ENCODE assay signal across 9 cellular contexts in genomic region chr3:111761309-111761795, GRCh38.
A peak's percentile ranks its signal among the peaks of the same experiment; 100 is the strongest.
DNase-seq lines count a peak whose midpoint lies in the region; ATAC-seq, FAIRE-seq and TF ChIP-seq lines count a peak whose summit lies in the region.
"Had no signal": no experiment of that assay in that cellular context is flagged by ENCODE, and none has a peak within 500 bp of the region (broad histone marks: within the 10 kb centered on the region; RNA-seq: fewer than 3 reads in every experiment).

No MANE protein-coding gene starts in this region.

- H3K4me3 Mint-ChIP-seq in natural killer cell treated with Interleukin-12 subunit alpha and Interleukin-12 subunit beta and Interleukin-15 and Interleukin-18, amount 100 ng/mL, for 72 hours = peak overlapping the region; percentile 44
- H3K4me3 Mint-ChIP-seq in natural killer cell = no peak overlapping the region
- no peak overlapping the region for H3K4me3 Mint-ChIP-seq in activated T-cell treated with anti-CD3 and anti-CD28 coated beads, Interleukin-2, amount 50 U/mL, for 4 hours

- H3K27me3 ChIP-seq in kidney epithelial cell (ENCODE audit: control insufficient read depth, insufficient read depth, low read length) = no peaks in the 10 kb centered on the region

- peaks cover 0 to 10% of the 10 kb centered on the region in 2 donors for H3K4me1 Mint-ChIP-seq in natural killer cell treated with Interleukin-12 subunit alpha and Interleukin-12 subunit beta and Interleukin-15 and Interleukin-18, amount 100 ng/mL, for 72 hours (ENCODE audit: low read depth in 2 of 2)
- peaks cover 0 to 4% of the 10 kb centered on the region in 2 donors for H3K4me1 Mint-ChIP-seq in natural killer cell
- no peaks in the 10 kb centered on the region for H3K4me1 Mint-ChIP-seq in activated T-cell treated with anti-CD3 and anti-CD28 coated beads, Interleukin-2, amount 50 U/mL, for 4 hours (ENCODE audit: low read depth)

- H3K4me3 ChIP-seq in kidney epithelial cell (ENCODE audit: low read depth, low read length) = no peak overlapping the region

- intact Hi-C loops in natural killer cell (cut with micrococcal nuclease) = no loop called here

- H3K27ac Mint-ChIP-seq in natural killer cell treated with Interleukin-12 subunit alpha and Interleukin-12 subunit beta and Interleukin-15 and Interleukin-18, amount 100 ng/mL, for 72 hours = peak overlapping the region in 1 of 2 donors; percentile 24
- H3K27ac Mint-ChIP-seq in natural killer cell = no peak overlapping the region

- H3K36me3 Mint-ChIP-seq in natural killer cell treated with Interleukin-12 subunit alpha and Interleukin-12 subunit beta and Interleukin-15 and Interleukin-18, amount 100 ng/mL, for 72 hours = no peaks in the 10 kb centered on the region
- H3K36me3 Mint-ChIP-seq in natural killer cell = no peaks in the 10 kb centered on the region
- H3K36me3 Mint-ChIP-seq in activated T-cell treated with anti-CD3 and anti-CD28 coated beads, Interleukin-2, amount 50 U/mL, for 4 hours (ENCODE audit: insufficient read depth) = no peaks in the 10 kb centered on the region

- in situ Hi-C loops in ACHN (cut with HindIII; ENCODE audit: low pct_ligation_motif_present, low pct_unique_long_range_greater_than_20kb, low sequenced_read_pairs) = no loop called here

- no peak for DNase-seq in natural killer cell treated with Interleukin-12 subunit alpha and Interleukin-12 subunit beta and Interleukin-15 and Interleukin-18, amount 100 ng/mL, for 72 hours (ENCODE audit: low spot score)
- no peak for DNase-seq in natural killer cell
- DNase-seq in activated T-cell treated with anti-CD3 and anti-CD28 coated beads, Interleukin-2, amount 50 U/mL, for 4 hours = no peak
- peak; percentile 68 for DNase-seq in kidney epithelial cell (ENCODE audit: low read depth)
- peak; percentile 40 for DNase-seq in urothelium cell line (ENCODE audit: low spot score)
- no peak for DNase-seq in NCI-H524 (lab: John Stamatoyannopoulos, UW)
- no peak for DNase-seq in ACHN

- no peaks in the 10 kb centered on the region for H3K9me3 Mint-ChIP-seq in natural killer cell treated with Interleukin-12 subunit alpha and Interleukin-12 subunit beta and Interleukin-15 and Interleukin-18, amount 100 ng/mL, for 72 hours
- no peaks in the 10 kb centered on the region for H3K9me3 Mint-ChIP-seq in natural killer cell
- H3K9me3 Mint-ChIP-seq in activated T-cell treated with anti-CD3 and anti-CD28 coated beads, Interleukin-2, amount 50 U/mL, for 4 hours = no peaks in the 10 kb centered on the region

- ATAC-seq in natural killer cell treated with Interleukin-12 subunit alpha and Interleukin-12 subunit beta and Interleukin-15 and Interleukin-18, amount 100 ng/mL, for 72 hours = peak; percentile 77 to 91
- no peak for ATAC-seq in natural killer cell
- peak; percentile 86 to 92 for ATAC-seq in activated T-cell treated with anti-CD3 and anti-CD28 coated beads, Interleukin-2, amount 50 U/mL, for 4 hours
- ATAC-seq in HG03135 (IDR thresholded peaks at IDR 0.05; ENCODE audit: unreplicated experiment) = no peak

- TF ChIP-seq CTCF in natural killer cell (IDR thresholded peaks at IDR 0.05) (no peak), kidney epithelial cell (IDR thresholded peaks at IDR 0.05; ENCODE audit: insufficient read depth, low read length, poor library complexity, severe bottlenecking) (no peak)

- no peaks in the 10 kb centered on the region for H3K36me3 ChIP-seq in kidney epithelial cell (ENCODE audit: control insufficient read depth, insufficient read depth, low read length)

- no peak for FAIRE-seq in urothelium cell line (lab: Jason Lieb, UNC)
- FAIRE-seq: TTC549 had no signal

- no peaks in the 10 kb centered on the region for H3K27me3 Mint-ChIP-seq in natural killer cell treated with Interleukin-12 subunit alpha and Interleukin-12 subunit beta and Interleukin-15 and Interleukin-18, amount 100 ng/mL, for 72 hours
- H3K27me3 Mint-ChIP-seq in natural killer cell (ENCODE audit: low read depth in 2 of 2) = no peaks in the 10 kb centered on the region
- peaks cover 2% of the 10 kb centered on the region for H3K27me3 Mint-ChIP-seq in activated T-cell treated with anti-CD3 and anti-CD28 coated beads, Interleukin-2, amount 50 U/mL, for 4 hours (ENCODE audit: low read depth)

Comparison
In these comparisons a context has a peak if more than half of its experiments do, and no peak if none do; other contexts are left out.
1. ATAC-seq: peak in natural killer cell treated with Interleukin-12 subunit alpha and Interleukin-12 subunit beta and Interleukin-15 and Interleukin-18, amount 100 ng/mL, for 72 hours (2 of 2) and activated T-cell treated with anti-CD3 and anti-CD28 coated beads, Interleukin-2, amount 50 U/mL, for 4 hours (2 of 2); none in natural killer cell (0 of 3) and HG03135 (single experiment).
2. DNase-seq: peak in kidney epithelial cell (single experiment) and urothelium cell line (single experiment); none in natural killer cell treated with Interleukin-12 subunit alpha and Interleukin-12 subunit beta and Interleukin-15 and Interleukin-18, amount 100 ng/mL, for 72 hours (single experiment), natural killer cell (single experiment), activated T-cell treated with anti-CD3 and anti-CD28 coated beads, Interleukin-2, amount 50 U/mL, for 4 hours (single experiment), NCI-H524 (0 of 2) and ACHN (single experiment).